In the genomic region with DNA sequence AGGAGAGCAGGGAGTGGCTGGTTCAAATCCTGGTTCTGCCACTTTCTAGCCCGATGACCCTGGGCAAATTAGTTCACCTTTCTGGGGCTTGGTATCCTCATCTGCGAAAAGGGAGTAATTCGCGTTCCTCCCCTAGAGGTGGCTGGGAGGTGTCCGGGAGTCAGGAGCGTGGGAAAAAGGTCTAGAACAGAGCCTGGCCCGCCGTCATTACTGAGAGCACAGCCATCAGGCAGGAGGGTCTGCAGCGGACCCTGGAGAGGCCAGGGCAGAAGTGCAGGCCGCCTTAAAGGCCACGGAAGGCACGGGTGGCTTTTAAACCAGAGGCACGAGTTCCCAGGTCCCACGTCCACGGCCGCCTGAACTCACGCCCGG, we compare ENCODE assay signal across 1 cellular context.
TF ChIP-seq lines count a peak whose summit lies in the region.

No MANE protein-coding gene starts in this region.

TF ChIP-seq in GM23338, 12 proteins besides CTCF, POLR2A, EP300 and RAD21 (continued from another document):
- TF ChIP-seq, protein P1, sequence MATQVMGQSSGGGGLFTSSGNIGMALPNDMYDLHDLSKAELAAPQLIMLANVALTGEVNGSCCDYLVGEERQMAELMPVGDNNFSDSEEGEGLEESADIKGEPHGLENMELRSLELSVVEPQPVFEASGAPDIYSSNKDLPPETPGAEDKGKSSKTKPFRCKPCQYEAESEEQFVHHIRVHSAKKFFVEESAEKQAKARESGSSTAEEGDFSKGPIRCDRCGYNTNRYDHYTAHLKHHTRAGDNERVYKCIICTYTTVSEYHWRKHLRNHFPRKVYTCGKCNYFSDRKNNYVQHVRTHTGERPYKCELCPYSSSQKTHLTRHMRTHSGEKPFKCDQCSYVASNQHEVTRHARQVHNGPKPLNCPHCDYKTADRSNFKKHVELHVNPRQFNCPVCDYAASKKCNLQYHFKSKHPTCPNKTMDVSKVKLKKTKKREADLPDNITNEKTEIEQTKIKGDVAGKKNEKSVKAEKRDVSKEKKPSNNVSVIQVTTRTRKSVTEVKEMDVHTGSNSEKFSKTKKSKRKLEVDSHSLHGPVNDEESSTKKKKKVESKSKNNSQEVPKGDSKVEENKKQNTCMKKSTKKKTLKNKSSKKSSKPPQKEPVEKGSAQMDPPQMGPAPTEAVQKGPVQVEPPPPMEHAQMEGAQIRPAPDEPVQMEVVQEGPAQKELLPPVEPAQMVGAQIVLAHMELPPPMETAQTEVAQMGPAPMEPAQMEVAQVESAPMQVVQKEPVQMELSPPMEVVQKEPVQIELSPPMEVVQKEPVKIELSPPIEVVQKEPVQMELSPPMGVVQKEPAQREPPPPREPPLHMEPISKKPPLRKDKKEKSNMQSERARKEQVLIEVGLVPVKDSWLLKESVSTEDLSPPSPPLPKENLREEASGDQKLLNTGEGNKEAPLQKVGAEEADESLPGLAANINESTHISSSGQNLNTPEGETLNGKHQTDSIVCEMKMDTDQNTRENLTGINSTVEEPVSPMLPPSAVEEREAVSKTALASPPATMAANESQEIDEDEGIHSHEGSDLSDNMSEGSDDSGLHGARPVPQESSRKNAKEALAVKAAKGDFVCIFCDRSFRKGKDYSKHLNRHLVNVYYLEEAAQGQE (IDR thresholded peaks at IDR 0.05; ENCODE audit: unreplicated experiment), result no peak
- TF ChIP-seq, protein P2, sequence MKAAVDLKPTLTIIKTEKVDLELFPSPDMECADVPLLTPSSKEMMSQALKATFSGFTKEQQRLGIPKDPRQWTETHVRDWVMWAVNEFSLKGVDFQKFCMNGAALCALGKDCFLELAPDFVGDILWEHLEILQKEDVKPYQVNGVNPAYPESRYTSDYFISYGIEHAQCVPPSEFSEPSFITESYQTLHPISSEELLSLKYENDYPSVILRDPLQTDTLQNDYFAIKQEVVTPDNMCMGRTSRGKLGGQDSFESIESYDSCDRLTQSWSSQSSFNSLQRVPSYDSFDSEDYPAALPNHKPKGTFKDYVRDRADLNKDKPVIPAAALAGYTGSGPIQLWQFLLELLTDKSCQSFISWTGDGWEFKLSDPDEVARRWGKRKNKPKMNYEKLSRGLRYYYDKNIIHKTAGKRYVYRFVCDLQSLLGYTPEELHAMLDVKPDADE (IDR thresholded peaks at IDR 0.05), result no peak
